Comparison of ENCODE assay signal across 1 cellular context in the genomic region with DNA sequence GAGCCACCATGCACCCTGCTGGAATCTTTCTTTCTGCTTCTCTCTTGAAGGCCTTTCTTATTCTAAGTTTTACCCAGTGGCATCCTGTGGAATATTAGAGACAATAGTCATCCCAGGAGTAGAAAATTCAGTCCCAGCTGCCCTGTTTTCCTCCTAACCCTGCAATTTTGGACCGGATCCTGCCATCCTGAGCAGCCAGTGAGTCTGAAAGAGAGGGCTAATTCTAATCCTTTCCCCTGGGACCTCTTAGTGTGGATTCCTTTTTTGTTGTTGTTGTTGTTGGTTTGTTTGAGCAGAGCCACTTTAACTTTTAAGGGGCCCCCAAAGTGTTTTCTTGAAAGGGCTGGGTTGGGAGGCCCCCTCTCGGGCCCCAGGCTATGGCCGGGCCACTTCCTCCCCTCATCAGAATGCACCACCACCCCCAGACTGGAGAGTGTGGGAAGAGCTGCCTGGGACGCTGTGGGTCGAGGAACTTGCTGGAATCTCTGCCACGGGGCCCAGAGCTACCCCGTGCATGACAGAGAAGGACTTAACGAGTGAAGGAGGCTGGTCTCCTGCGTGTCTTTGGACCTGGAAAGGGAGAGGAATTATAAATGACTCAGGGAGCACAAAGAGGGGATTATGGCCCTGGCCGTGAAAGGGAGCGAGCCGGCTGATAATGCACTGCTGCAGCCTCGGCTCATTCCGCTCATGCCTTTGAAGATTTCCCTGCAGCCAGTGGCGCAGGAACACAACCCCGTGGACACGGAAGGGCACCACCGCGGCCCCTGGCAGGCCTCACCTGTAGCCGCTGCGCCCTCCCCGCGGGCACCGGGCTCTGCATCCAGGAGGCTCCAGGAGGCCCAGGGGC.
TF ChIP-seq lines count a peak whose summit lies in the region.

No MANE protein-coding gene starts in this region.

TF ChIP-seq in WTC11, 78 proteins besides CTCF, POLR2A, EP300 and RAD21 (continued from another document):
- TF ChIP-seq GABPB1 (CRISPR knock-in tag; IDR thresholded peaks at IDR 0.05) (no peak), TEAD1 (CRISPR knock-in tag; IDR thresholded peaks at IDR 0.05) (no peak)
TF ChIP-seq in WTC11: peak in this region for 0.
